Comparison of ENCODE assay signal across 1 cellular context in genomic region chr22:38964306-38964705, GRCh38.
TF ChIP-seq lines count a peak whose summit lies in the region.

No MANE protein-coding gene starts in this region.

TF ChIP-seq in HepG2, 621 proteins besides CTCF, POLR2A, EP300 and RAD21:
- TF ChIP-seq ZNF350 (CRISPR knock-in tag; IDR thresholded peaks at IDR 0.05; ENCODE audit: borderline replicate concordance, low read depth) = 0 out of 2 replicates have a peak, but pooled peaks have one; percentile 5
- TF ChIP-seq ZNF773 (CRISPR knock-in tag; IDR thresholded peaks at IDR 0.05; ENCODE audit: borderline replicate concordance) = no peak
- TF ChIP-seq PAXIP1 (CRISPR knock-in tag; conservative IDR thresholded peaks at IDR 0.05) = 0 out of 2 replicates have a peak, but pooled peaks have one; percentile 1
- TF ChIP-seq NFKB2 (CRISPR knock-in tag; IDR thresholded peaks at IDR 0.05; ENCODE audit: borderline replicate concordance) = 0 out of 2 replicates have a peak, but pooled peaks have one; percentile 32
